13 cellular contexts compared by ENCODE assay signal in genomic region chr21:42679319-42679981, GRCh38.
"Had no signal": no experiment of that assay in that cellular context is flagged by ENCODE, and none has a peak within 500 bp of the region (broad histone marks: within the 10 kb centered on the region; RNA-seq: fewer than 3 reads in every experiment).

No MANE protein-coding gene starts in this region.

- H3K27ac Mint-ChIP-seq: activated CD4-positive, alpha-beta memory T cell treated with anti-CD3 and anti-CD28 coated beads for 36 hours; activated naive CD4-positive, alpha-beta T cell treated with anti-CD3 and anti-CD28 coated beads, Interleukin-2, amount 10 ng/mL, durations not matched to agents 7 days and 5 days; activated T-cell treated with anti-CD3 and anti-CD28 coated beads, Interleukin-2, amount 50 U/mL, for 24 hours; naive B cell; stimulated activated memory B cell treated with anti-CD40 and anti-IgM and Interleukin-4, amounts not matched to agents 10 μg/mL and 1 μg/mL and 100 μg/mL, for 72 hours; T-helper 17 cell had no signal

- ATAC-seq: activated CD4-positive, CD25-positive, alpha-beta regulatory T cell treated with anti-CD3 and anti-CD28 coated beads, Interleukin-2, amount 50 U/mL, for 24 hours; left lobe of liver; stimulated activated memory B cell treated with anti-CD40 and anti-IgM and Interleukin-4, amounts not matched to agents 10 μg/mL and 1 μg/mL and 100 μg/mL, for 72 hours; T-helper 17 cell had no signal

- H3K9me3 Mint-ChIP-seq: activated CD4-positive, alpha-beta memory T cell treated with anti-CD3 and anti-CD28 coated beads for 36 hours; activated naive CD4-positive, alpha-beta T cell treated with anti-CD3 and anti-CD28 coated beads, Interleukin-2, amount 10 ng/mL, durations not matched to agents 7 days and 5 days; activated T-cell treated with anti-CD3 and anti-CD28 coated beads, Interleukin-2, amount 50 U/mL, for 24 hours; naive B cell; stimulated activated memory B cell treated with anti-CD40 and anti-IgM and Interleukin-4, amounts not matched to agents 10 μg/mL and 1 μg/mL and 100 μg/mL, for 72 hours had no signal

- H3K36me3 Mint-ChIP-seq: activated CD4-positive, alpha-beta memory T cell treated with anti-CD3 and anti-CD28 coated beads for 36 hours; naive B cell; stimulated activated memory B cell treated with anti-CD40 and anti-IgM and Interleukin-4, amounts not matched to agents 10 μg/mL and 1 μg/mL and 100 μg/mL, for 72 hours had no signal

- H3K27ac ChIP-seq: cardiac muscle cell, thyroid gland had no signal

- DNase-seq: activated CD4-positive, alpha-beta memory T cell treated with anti-CD3 and anti-CD28 coated beads for 36 hours; activated naive CD4-positive, alpha-beta T cell treated with anti-CD3 and anti-CD28 coated beads, Interleukin-2, amount 10 ng/mL, durations not matched to agents 7 days and 5 days; activated T-cell treated with anti-CD3 and anti-CD28 coated beads, Interleukin-2, amount 50 U/mL, for 24 hours; mammary epithelial cell; naive B cell; nucleus accumbens; stimulated activated CD4-positive, alpha-beta T cell treated with anti-CD3 and anti-CD28 coated beads, Interleukin-2, amount 100 ng/mL, for 48 hours; T-helper 17 cell; thyroid gland had no signal

- H3K27me3 Mint-ChIP-seq: activated T-cell treated with anti-CD3 and anti-CD28 coated beads, Interleukin-2, amount 50 U/mL, for 24 hours; T-helper 17 cell had no signal

- H3K9me3 ChIP-seq: thyroid gland had no signal

- H3K4me3 Mint-ChIP-seq: activated CD4-positive, alpha-beta memory T cell treated with anti-CD3 and anti-CD28 coated beads for 36 hours; activated naive CD4-positive, alpha-beta T cell treated with anti-CD3 and anti-CD28 coated beads, Interleukin-2, amount 10 ng/mL, durations not matched to agents 7 days and 5 days; activated T-cell treated with anti-CD3 and anti-CD28 coated beads, Interleukin-2, amount 50 U/mL, for 24 hours; stimulated activated memory B cell treated with anti-CD40 and anti-IgM and Interleukin-4, amounts not matched to agents 10 μg/mL and 1 μg/mL and 100 μg/mL, for 72 hours; T-helper 17 cell had no signal

- H3K36me3 ChIP-seq: cardiac muscle cell, thyroid gland had no signal

- H3K27me3 ChIP-seq: cardiac muscle cell, thyroid gland had no signal

- H3K4me3 ChIP-seq: cardiac muscle cell, thyroid gland had no signal
